ENCODE assay signal across 12 cellular contexts in genomic region chr4:78766650-78767049, GRCh38. TPM values are rescaled to one million over a fixed set of nuclear protein-coding genes. Genes with fewer than 3 reads are reported as not detected.
A peak's percentile ranks its signal among the peaks of the same experiment; 100 is the strongest.
DNase-seq lines count a peak whose midpoint lies in the region; ATAC-seq, FAIRE-seq and TF ChIP-seq lines count a peak whose summit lies in the region.
"Had no signal": no experiment of that assay in that cellular context is flagged by ENCODE, and none has a peak within 500 bp of the region (broad histone marks: within the 10 kb centered on the region; RNA-seq: fewer than 3 reads in every experiment).

No MANE protein-coding gene starts in this region.

- FAIRE-seq in K562 (lab: Jason Lieb, UNC) = no peak

- intact Hi-C loops in K562 (cut with micrococcal nuclease) (no loop called here), ovary (cut with DNase I) (no loop called here)

- no peaks in the 10 kb centered on the region for H3K79me2 ChIP-seq in K562 (ENCODE audit: control insufficient read depth, insufficient read depth, low read length)

- H3K4me3 ChIP-seq in K562 (no peak overlapping the region), ovary (no peak overlapping the region)

- TF ChIP-seq POLR2A in K562 (conservative IDR thresholded peaks at IDR 0.05) = no peak
- no peak for TF ChIP-seq POLR2A in ovary (IDR thresholded peaks at IDR 0.05)

- H3K9me1 ChIP-seq in K562 (ENCODE audit: control insufficient read depth, insufficient read depth, low read length) = no peaks in the 10 kb centered on the region

- no peaks in the 10 kb centered on the region for H4K20me1 ChIP-seq in K562 (replicated peaks; ENCODE audit: control insufficient read depth, insufficient read depth, low read length)

- TF ChIP-seq RAD21 in K562 (CRISPR knock-in tag; conservative IDR thresholded peaks at IDR 0.05 in 1 of 2, IDR thresholded peaks at IDR 0.05 in 1 of 2) = no peak

- TF ChIP-seq CTCF in K562 (IDR thresholded peaks at IDR 0.05 in 2 of 3, conservative IDR thresholded peaks at IDR 0.05 in 1 of 3; ENCODE audit: insufficient read depth in 2 of 3, low read depth in 1 of 3, low read length in 3 of 3) (no peak), ovary (IDR thresholded peaks at IDR 0.05) (no peak)

- H3K27me3 ChIP-seq in K562 (ENCODE audit: control insufficient read depth in 2 of 2, insufficient read depth in 2 of 2, low read length in 2 of 2) (no peaks in the 10 kb centered on the region), ovary (no peaks in the 10 kb centered on the region)

- no peak overlapping the region for H3K9ac ChIP-seq in K562 (ENCODE audit: insufficient read depth in 1 of 2, low read depth in 2 of 2, low read length in 2 of 2)

- DNase-seq in K562 (ENCODE audit: extremely low read depth in 1 of 4, low spot score in 3 of 4) (no peak), NCI-H1092 (lab: John Stamatoyannopoulos, UW) (no peak), AG08396 (ENCODE audit: low spot score) (no peak), pons (ENCODE audit: low spot score) (no peak), ovary (no peak)
- DNase-seq: activated CD8-positive, alpha-beta memory T cell treated with anti-CD3 and anti-CD28 coated beads for 24 hours; aorta; NCI-H510A treated with DMSO at 0.1 percent for 48 hours; retina had no signal

- WGBS in K562 (ENCODE audit: insufficient coverage, low coverage, missing lambda C conversion rate) = 60% methylated on average over 5 of the region's 5 CpGs
- WGBS in ovary, 3 donors = 90 to 94% (median 93%) methylated on average over 5 of the region's 5 CpGs

- H2AFZ ChIP-seq in K562 (ENCODE audit: low read depth, low read length) = no peak overlapping the region; the same call in 1 of the 2 replicates

- no peak for TF ChIP-seq EP300 in K562 (IDR thresholded peaks at IDR 0.05; ENCODE audit: low read length)
- TF ChIP-seq EP300 in ovary (IDR thresholded peaks at IDR 0.05) = no peak

- ATAC-seq in GM19023 (IDR thresholded peaks at IDR 0.05; ENCODE audit: unreplicated experiment) = peak; percentile 91
- ATAC-seq in GM21717 (IDR thresholded peaks at IDR 0.05; ENCODE audit: unreplicated experiment) = peak; percentile 82
- ATAC-seq in HG03135 (IDR thresholded peaks at IDR 0.05; ENCODE audit: unreplicated experiment) = peak; percentile 88
- no peak for ATAC-seq in K562

- CTCF ChIA-PET in K562 (lab: Yijun Ruan, JAX; ENCODE audit: low intra/inter-chr PET ratio) = no interaction called here

- BruUV-seq in K562 (replicated peaks; lab: Mats Ljungman, UMichigan) = no TSS peak

- in situ Hi-C loops in K562 (cut with MboI) = no loop called here

- H3K4me1 ChIP-seq in K562 (replicated peaks in 1 of 2; ENCODE audit: control insufficient read depth in 2 of 2, insufficient read depth in 2 of 2, low read length in 2 of 2) = peaks cover 17 to 59% of the 10 kb centered on the region in 2 experiments; a peak in 4 of 5 replicates
- no peaks in the 10 kb centered on the region for H3K4me1 ChIP-seq in ovary (ENCODE audit: insufficient read depth)

- H3K9me3 ChIP-seq in K562 (replicated peaks; ENCODE audit: control insufficient read depth, insufficient read depth, low read depth, low read length) (no peaks in the 10 kb centered on the region), ovary (no peaks in the 10 kb centered on the region)

- POLR2A ChIA-PET in K562 (lab: Yijun Ruan, JAX) = interaction anchor here (0.7 to 1.5 kb wide), 5 partner anchors 17 to 115 kb away, joined by 3 to 5 read pairs (median 3); no protein-coding TSS in a partner anchor

- no peak overlapping the region for H3K4me2 ChIP-seq in K562 (ENCODE audit: insufficient read depth, low read length)

- no peaks in the 10 kb centered on the region for H3K36me3 ChIP-seq in K562 (ENCODE audit: control insufficient read depth, insufficient read depth, low read length)
- no peaks in the 10 kb centered on the region for H3K36me3 ChIP-seq in ovary

- H3K27ac ChIP-seq in K562 (ENCODE audit: extremely low read depth, low read depth, low read length) (no peak overlapping the region), ovary (no peak overlapping the region)

TF ChIP-seq in K562, 482 proteins besides CTCF, POLR2A, EP300 and RAD21:
- no peak for TF ChIP-seq MAFG (tag; conservative IDR thresholded peaks at IDR 0.05)
- 0 out of 2 replicates have a peak, but pooled peaks have one; percentile 40 for TF ChIP-seq SMARCA5 (IDR thresholded peaks at IDR 0.05)
- 0 out of 2 replicates have a peak, but pooled peaks have one; percentile 17 for TF ChIP-seq DPF2 (IDR thresholded peaks at IDR 0.05)
- TF ChIP-seq NKRF (IDR thresholded peaks at IDR 0.05; ENCODE audit: borderline replicate concordance) = peak; percentile 27; the same call in 1 of the 2 replicates
TF ChIP-seq in K562: peak in this region for 3.

RNA-seq across cellular contexts. Expression of gene BMP2K, which starts 9.5 kb away (rescaled TPM):
- 277 and 609 TPM in 2 replicates for total RNA-seq in K562 (2011; cell fraction: chromatin; rRNA removed; ENCODE audit: low replicate concordance)
- total RNA-seq in K562 (2011; cell fraction: nucleolus; rRNA removed) = 85.4 and 124 TPM in 2 replicates
- 181 and 239 TPM in 2 replicates for total RNA-seq in K562 (2011; cell fraction: nucleoplasm; rRNA removed)
- 87.6 and 88.6 TPM in 2 replicates for total RNA-seq in K562 (2014; rRNA removed)
- 141 and 176 TPM in 2 replicates for total RNA-seq in K562 (2014; rRNA removed; fragmentation: Illumina TruSeq; extraction: Trizol)
- total RNA-seq in K562 (2015; rRNA removed; fragmentation: Illumina TruSeq; extraction: Trizol) = 202 and 217 TPM in 2 replicates
- 104 and 120 TPM in 2 replicates for total RNA-seq in K562 (2021)
- 125 and 150 TPM in 2 replicates for polyA plus RNA-seq in K562 (2011; rRNA removed)
- 51.4 and 56.4 TPM in 2 replicates for polyA plus RNA-seq in K562 (2011; cell fraction: cytosol; rRNA removed)
- 185 and 191 TPM in 2 replicates for polyA plus RNA-seq in K562 (2011; cell fraction: nucleus; rRNA removed)
- polyA plus RNA-seq in K562 (2012) = 52.6 and 57.6 TPM in 2 replicates
- 96.8 and 104 TPM in 2 replicates for polyA plus RNA-seq in K562 (2014; fragmentation: Illumina TruSeq; extraction: Trizol)
- 10 to 100 TPM; 17.0 to 24.0 TPM for polyA plus RNA-seq in K562 (2014; fragmentation: Nextera tagmentation; extraction: Ambion mirVana)
- polyA plus RNA-seq in K562 (2014; rRNA removed) = 76.3 and 85.8 TPM in 2 replicates
- polyA minus RNA-seq in K562 (2011; rRNA and poly(A)+ RNA removed) = 321 and 336 TPM in 2 replicates
- 69.5 and 101 TPM in 2 replicates for polyA minus RNA-seq in K562 (2011; cell fraction: cytosol; rRNA and poly(A)+ RNA removed)
- 312 and 418 TPM in 2 replicates for polyA minus RNA-seq in K562 (2011; cell fraction: nucleus; rRNA and poly(A)+ RNA removed)
- 10 to 100 TPM; 15.7 to 57.3 (median 27.9) TPM for total RNA-seq in ovary
- polyA plus RNA-seq in ovary = 10 to 100 TPM in 1 of 2 donors, 1 to 10 TPM in 1; 4.8 to 20.4 TPM
